ENCODE assay signal across 8 cellular contexts in genomic region chr16:30650369-30651123, GRCh38.
DNase-seq lines count a peak whose midpoint lies in the region; ATAC-seq and FAIRE-seq lines count a peak whose summit lies in the region.

Gene PRR14 (plus strand): TSS chr16:30650960. CDS start chr16:30651646, 686 bp downstream.

- H3K4me1 Mint-ChIP-seq in effector memory CD8-positive, alpha-beta T cell (ENCODE audit: low read depth in 2 of 2): peaks cover 28 to 29% of the 10 kb centered on the region in 2 donors

- H3K36me3 Mint-ChIP-seq in effector memory CD8-positive, alpha-beta T cell (ENCODE audit: insufficient read depth): peaks cover 46% of the 10 kb centered on the region

- peak within 1 kb of the TSS; percentile 95 to 97 for H3K27ac Mint-ChIP-seq in effector memory CD8-positive, alpha-beta T cell

- ATAC-seq in GM21367 (IDR thresholded peaks at IDR 0.05; ENCODE audit: unreplicated experiment): peak; percentile 64
- ATAC-seq in effector memory CD8-positive, alpha-beta T cell (replicated peaks): peak; percentile 83

- FAIRE-seq in HTR-8/SVneo (lab: Jason Lieb, UNC): peak; percentile 85

- no peaks in the 10 kb centered on the region for H3K27me3 Mint-ChIP-seq in effector memory CD8-positive, alpha-beta T cell

- DNase-seq in COLO668 (lab: John Stamatoyannopoulos, UW; ENCODE audit: unreplicated experiment): peak; percentile 98
- DNase-seq in HTR-8/SVneo (ENCODE audit: insufficient read length, low spot score): peak; percentile 98
- DNase-seq in NOMO-1 treated with dmso at 0.1 percent for 144 hours (lab: John Stamatoyannopoulos, UW; ENCODE audit: unreplicated experiment): peak; percentile 99
- peak; percentile 90 to 98 (median 90) for DNase-seq in activated CD8-positive, alpha-beta memory T cell treated with anti-CD3 and anti-CD28 coated beads for 48 hours (ENCODE audit: low read depth in 2 of 3, low spot score in 2 of 3)
- DNase-seq in effector memory CD8-positive, alpha-beta T cell: peak; percentile 95 to 98 (median 96)
- DNase-seq in medulla oblongata (ENCODE audit: extremely low spot score): peak; percentile 100
- peak; percentile 96 for DNase-seq in stimulated activated CD8-positive, alpha-beta memory T cell treated with anti-CD3 and anti-CD28 coated beads, Interleukin-12 subunit alpha, Interleukin-12 subunit beta, amount 100 ng/mL, for 1 hour (ENCODE audit: low read depth)

- H3K4me3 Mint-ChIP-seq in effector memory CD8-positive, alpha-beta T cell: peak within 1 kb of the TSS; percentile 97 to 98

- H3K9me3 Mint-ChIP-seq in effector memory CD8-positive, alpha-beta T cell: no peaks in the 10 kb centered on the region

Comparison
In these comparisons a context has a peak if more than half of its experiments do, and no peak if none do; other contexts are left out.
1. Peak in every context shown above with its lines: DNase-seq and ATAC-seq.